In the genomic region with DNA sequence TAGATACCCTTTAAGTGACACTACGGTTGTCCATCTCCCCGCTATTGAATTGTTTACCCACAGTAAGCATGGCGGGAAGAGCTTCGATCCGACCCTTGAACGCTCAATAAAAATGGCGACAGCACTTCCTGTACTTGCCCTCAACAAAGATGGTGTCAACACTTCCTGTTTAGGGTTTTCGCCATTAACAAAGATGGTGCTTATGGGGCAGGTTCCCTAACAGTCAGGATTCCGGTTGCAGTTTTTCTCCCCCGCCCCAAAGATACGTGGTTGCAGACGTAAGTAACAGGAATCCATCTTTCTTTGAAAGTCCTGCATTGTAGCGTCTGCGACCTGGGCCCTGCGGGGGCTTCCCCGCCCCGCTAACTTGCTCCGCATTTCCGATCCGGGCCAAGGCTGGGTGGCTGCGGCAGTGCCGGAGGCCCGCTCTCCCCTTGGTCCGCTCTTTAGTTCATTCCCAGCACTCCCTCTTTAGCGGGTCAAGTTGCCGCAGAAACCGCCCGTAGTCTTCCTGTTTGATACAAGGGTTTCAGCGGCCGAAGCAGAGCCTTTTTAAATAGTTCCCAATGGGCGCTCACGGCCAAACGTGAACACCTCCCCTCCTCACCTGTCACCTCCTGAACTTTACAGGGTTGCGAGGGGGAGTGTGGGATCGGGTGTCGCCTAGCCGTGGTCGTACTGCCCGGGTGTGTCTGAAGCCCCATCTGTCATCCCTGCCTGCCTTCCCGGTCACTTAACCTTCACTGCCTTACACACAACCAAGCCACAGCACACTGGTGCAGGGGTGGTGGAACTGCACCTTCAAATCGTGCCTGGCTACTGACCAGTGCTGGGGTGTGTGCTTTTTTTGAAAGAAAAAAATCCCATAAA, we compare ENCODE assay signal across 8 cellular contexts. TPM values are rescaled to one million over a fixed set of nuclear protein-coding genes. Genes with fewer than 3 reads are reported as not detected.
DNase-seq lines count a peak whose midpoint lies in the region; ATAC-seq and TF ChIP-seq lines count a peak whose summit lies in the region.

CRADD (plus strand) TSS at position 181 of the 870 bp plus-strand sequence.

- H3K9me3 ChIP-seq in fibroblast of lung (ENCODE audit: control insufficient read depth, insufficient read depth, low read depth, low read length), result no peaks in the 10 kb centered on the region
- no peaks in the 10 kb centered on the region for H3K9me3 ChIP-seq in naive thymus-derived CD4-positive, alpha-beta T cell (ENCODE audit: control insufficient read depth in 2 of 3, low read length in 3 of 3)

- intact Hi-C loops in naive thymus-derived CD4-positive, alpha-beta T cell (cut with micrococcal nuclease), result loop anchor here (1.0 to 10.0 kb wide), 28 partner anchors 65 to 1867 kb away; partner anchors contain the start of genes CEP83 (in 2 of the 2), EEA1 (in 2 of the 2), MRPL42 (in 2 of the 2) and NDUFA12 (in 2 of the 2)

- H4K20me1 ChIP-seq in GM23338 (replicated peaks; ENCODE audit: insufficient read depth), result no peaks in the 10 kb centered on the region
- no peaks in the 10 kb centered on the region for H4K20me1 ChIP-seq in fibroblast of lung (ENCODE audit: control insufficient read depth, extremely low read depth, insufficient read depth, low read length)

- CTCF ChIA-PET in naive thymus-derived CD4-positive, alpha-beta T cell (lab: Charles Lee), result interaction anchor here (0.7 to 1.4 kb wide), 4 partner anchors 106 to 424 kb away, joined by 3 to 11 read pairs (median 4); no protein-coding TSS in a partner anchor

- TF ChIP-seq CTCF in GM23338 (conservative IDR thresholded peaks at IDR 0.05; ENCODE audit: low read depth in 2 of 2) (no peak), fibroblast of lung (conservative IDR thresholded peaks at IDR 0.05 in 1 of 2, IDR thresholded peaks at IDR 0.05 in 1 of 2; ENCODE audit: low read depth in 1 of 2, low read length in 2 of 2) (no peak)

- no peaks in the 10 kb centered on the region for H3K9me3 Mint-ChIP-seq in GM23338
- H3K9me3 Mint-ChIP-seq in activated T-helper 17 cell treated with anti-CD3 and anti-CD28 coated beads, Interleukin-2, amount 50 U/mL, for 72 hours, result no peaks in the 10 kb centered on the region
- H3K9me3 Mint-ChIP-seq in naive thymus-derived CD4-positive, alpha-beta T cell, result peaks cover 0 to 10% (median 0%) of the 10 kb centered on the region in 11 donors
- H3K9me3 Mint-ChIP-seq in stimulated activated naive B cell treated with anti-CD40 and anti-IgM and Interleukin-4, amounts not matched to agents 10 μg/mL and 1 μg/mL and 100 μg/mL, for 72 hours, result no peaks in the 10 kb centered on the region

- H3K36me3 Mint-ChIP-seq in GM23338 (ENCODE audit: low read depth), result 0 out of 3 replicates have a peak, but pooled peaks cover 2% of the 10 kb centered on the region
- peaks cover 9% of the 10 kb centered on the region for H3K36me3 Mint-ChIP-seq in activated T-helper 17 cell treated with anti-CD3 and anti-CD28 coated beads, Interleukin-2, amount 50 U/mL, for 72 hours (ENCODE audit: low read depth)
- H3K36me3 Mint-ChIP-seq in naive thymus-derived CD4-positive, alpha-beta T cell, result peaks cover 12 to 26% (median 23%) of the 10 kb centered on the region in 5 donors
- peaks cover 6 to 9% of the 10 kb centered on the region in 2 donors for H3K36me3 Mint-ChIP-seq in stimulated activated naive B cell treated with anti-CD40 and anti-IgM and Interleukin-4, amounts not matched to agents 10 μg/mL and 1 μg/mL and 100 μg/mL, for 72 hours

- H3K27ac Mint-ChIP-seq in GM23338, result peak within 1 kb of the TSS; percentile 99
- peak within 1 kb of the TSS; percentile 98 for H3K27ac Mint-ChIP-seq in activated T-helper 17 cell treated with anti-CD3 and anti-CD28 coated beads, Interleukin-2, amount 50 U/mL, for 72 hours
- peak within 1 kb of the TSS; percentile 97 to 100 (median 100) for H3K27ac Mint-ChIP-seq in naive thymus-derived CD4-positive, alpha-beta T cell
- peak within 1 kb of the TSS; percentile 99 for H3K27ac Mint-ChIP-seq in stimulated activated naive B cell treated with anti-CD40 and anti-IgM and Interleukin-4, amounts not matched to agents 10 μg/mL and 1 μg/mL and 100 μg/mL, for 72 hours

- peak within 1 kb of the TSS; percentile 56 for H2AFZ ChIP-seq in GM23338
- H2AFZ ChIP-seq in fibroblast of lung (ENCODE audit: low read length), result peak within 1 kb of the TSS; percentile 99

- peak within 1 kb of the TSS; percentile 93 for H3K9ac ChIP-seq in fibroblast of lung (ENCODE audit: insufficient read depth, low read length)

- H3K36me3 ChIP-seq in GM23338 (ENCODE audit: insufficient read depth), result no peaks in the 10 kb centered on the region
- peaks cover 4% of the 10 kb centered on the region for H3K36me3 ChIP-seq in fibroblast of lung (ENCODE audit: control insufficient read depth, insufficient read depth, low read length)
- H3K36me3 ChIP-seq in naive thymus-derived CD4-positive, alpha-beta T cell (ENCODE audit: control insufficient read depth in 2 of 3, insufficient read depth in 3 of 3, low read length in 3 of 3), result no peaks in the 10 kb centered on the region

- POLR2A ChIA-PET in naive thymus-derived CD4-positive, alpha-beta T cell (lab: Charles Lee), result interaction anchor here (0.7 to 1.5 kb wide), 14 partner anchors 9 to 1796 kb away, joined by 3 to 8 read pairs (median 3); partner anchors contain the start of genes FGD6, UBE2N and VEZT

- peak; percentile 95 for DNase-seq in Daoy (ENCODE audit: low read depth)
- DNase-seq in GM23338 (ENCODE audit: low spot score), result peak; percentile 99
- DNase-seq in LHCN-M2 (ENCODE audit: low read depth), result peak; percentile 99
- DNase-seq in RPMI8226, result peak; percentile 91
- peak; percentile 99 to 100 for DNase-seq in fibroblast of lung (ENCODE audit: low read depth in 2 of 2)
- DNase-seq in naive thymus-derived CD4-positive, alpha-beta T cell, result peak; percentile 75 to 97 (median 95)
- peak; percentile 92 for DNase-seq in stimulated activated naive B cell treated with anti-CD40 and anti-IgM and Interleukin-4, amounts not matched to agents 10 μg/mL and 1 μg/mL and 100 μg/mL, for 72 hours

- no peaks in the 10 kb centered on the region for H3K79me2 ChIP-seq in GM23338 (replicated peaks; ENCODE audit: insufficient read depth)
- H3K79me2 ChIP-seq in fibroblast of lung (ENCODE audit: control insufficient read depth, insufficient read depth, low read length), result no peaks in the 10 kb centered on the region

- ATAC-seq in GM23338, result peak; percentile 87
- ATAC-seq in activated T-helper 17 cell treated with anti-CD3 and anti-CD28 coated beads, Interleukin-2, amount 50 U/mL, for 72 hours (replicated peaks), result peak; percentile 95
- ATAC-seq in naive thymus-derived CD4-positive, alpha-beta T cell, result peak; percentile 95
- peak; percentile 93 to 96 for ATAC-seq in stimulated activated naive B cell treated with anti-CD40 and anti-IgM and Interleukin-4, amounts not matched to agents 10 μg/mL and 1 μg/mL and 100 μg/mL, for 72 hours (replicated peaks)

- H3K27me3 ChIP-seq in GM23338 (ENCODE audit: insufficient read depth) (no peaks in the 10 kb centered on the region), fibroblast of lung (ENCODE audit: control insufficient read depth, insufficient read depth, low read length) (no peaks in the 10 kb centered on the region)
- no peaks in the 10 kb centered on the region for H3K27me3 ChIP-seq in naive thymus-derived CD4-positive, alpha-beta T cell (ENCODE audit: control insufficient read depth in 2 of 2, insufficient read depth in 2 of 2, low read length in 2 of 2)

- 0 out of 2 replicates have a peak, but pooled peaks cover 3% of the 10 kb centered on the region for H3F3A ChIP-seq in GM23338 (replicated peaks; ENCODE audit: low read depth)

- H3K9me2 ChIP-seq in GM23338 (ENCODE audit: insufficient read depth), result peaks cover 7% of the 10 kb centered on the region; the same call in 1 of the 2 replicates

- H3K4me1 ChIP-seq in GM23338 (ENCODE audit: insufficient read depth) (peaks cover 13% of the 10 kb centered on the region), fibroblast of lung (ENCODE audit: control insufficient read depth, extremely low read depth, insufficient read depth, low read length) (peaks cover 7% of the 10 kb centered on the region)
- peaks cover 5 to 9% of the 10 kb centered on the region in 2 donors for H3K4me1 ChIP-seq in naive thymus-derived CD4-positive, alpha-beta T cell (ENCODE audit: control insufficient read depth in 2 of 2, insufficient read depth in 2 of 2, low read length in 2 of 2)

- peaks cover 37% of the 10 kb centered on the region for H3K4me1 Mint-ChIP-seq in GM23338
- H3K4me1 Mint-ChIP-seq in activated T-helper 17 cell treated with anti-CD3 and anti-CD28 coated beads, Interleukin-2, amount 50 U/mL, for 72 hours, result peaks cover 26% of the 10 kb centered on the region
- peaks cover 19 to 56% (median 41%) of the 10 kb centered on the region in 7 donors for H3K4me1 Mint-ChIP-seq in naive thymus-derived CD4-positive, alpha-beta T cell
- H3K4me1 Mint-ChIP-seq in stimulated activated naive B cell treated with anti-CD40 and anti-IgM and Interleukin-4, amounts not matched to agents 10 μg/mL and 1 μg/mL and 100 μg/mL, for 72 hours, result peaks cover 21 to 33% of the 10 kb centered on the region in 2 donors

- H3K4me3 Mint-ChIP-seq in GM23338, result peak within 1 kb of the TSS; percentile 90
- peak within 1 kb of the TSS; percentile 94 for H3K4me3 Mint-ChIP-seq in activated T-helper 17 cell treated with anti-CD3 and anti-CD28 coated beads, Interleukin-2, amount 50 U/mL, for 72 hours
- H3K4me3 Mint-ChIP-seq in naive thymus-derived CD4-positive, alpha-beta T cell, result peak within 1 kb of the TSS; percentile 82 to 100 (median 98)
- H3K4me3 Mint-ChIP-seq in stimulated activated naive B cell treated with anti-CD40 and anti-IgM and Interleukin-4, amounts not matched to agents 10 μg/mL and 1 μg/mL and 100 μg/mL, for 72 hours, result peak within 1 kb of the TSS; percentile 92

- peaks cover 10% of the 10 kb centered on the region for H3K27me3 Mint-ChIP-seq in GM23338 (ENCODE audit: insufficient read depth, low read depth, poor library complexity)
- peaks cover 3% of the 10 kb centered on the region for H3K27me3 Mint-ChIP-seq in activated T-helper 17 cell treated with anti-CD3 and anti-CD28 coated beads, Interleukin-2, amount 50 U/mL, for 72 hours
- H3K27me3 Mint-ChIP-seq in naive thymus-derived CD4-positive, alpha-beta T cell, result peaks cover 2 to 13% (median 9%) of the 10 kb centered on the region in 5 donors
- H3K27me3 Mint-ChIP-seq in stimulated activated naive B cell treated with anti-CD40 and anti-IgM and Interleukin-4, amounts not matched to agents 10 μg/mL and 1 μg/mL and 100 μg/mL, for 72 hours, result peaks cover 13 to 17% of the 10 kb centered on the region in 2 donors

- H3K4me3 ChIP-seq in GM23338, result peak within 1 kb of the TSS; percentile 64
- peak within 1 kb of the TSS; percentile 61 to 79 (median 66) for H3K4me3 ChIP-seq in fibroblast of lung (replicated peaks in 1 of 4; ENCODE audit: control extremely low read depth in 1 of 4, insufficient read depth in 1 of 4, low read depth in 3 of 4, low read length in 4 of 4)
- peak within 1 kb of the TSS; percentile 93 for H3K4me3 ChIP-seq in naive thymus-derived CD4-positive, alpha-beta T cell (ENCODE audit: low read length)

- peak within 1 kb of the TSS; percentile 91 for H3K27ac ChIP-seq in GM23338 (ENCODE audit: low read depth)
- peak within 1 kb of the TSS; percentile 95 for H3K27ac ChIP-seq in fibroblast of lung (ENCODE audit: insufficient read depth, low read length)
- H3K27ac ChIP-seq in naive thymus-derived CD4-positive, alpha-beta T cell (ENCODE audit: low read depth, low read length), result peak within 1 kb of the TSS; percentile 99

- H3K4me2 ChIP-seq in GM23338 (peak within 1 kb of the TSS; percentile 88), fibroblast of lung (ENCODE audit: extremely low read depth, insufficient read depth, low read length) (peak within 1 kb of the TSS; percentile 93)

RNA-seq across cellular contexts. Expression of gene CRADD, which starts in this region (rescaled TPM):
- 12.6 and 16.9 TPM in 2 replicates for total RNA-seq in Daoy (2014; rRNA removed; shearing (Covaris generic))
- 20.3 and 27.9 TPM in 2 replicates for total RNA-seq in GM23338 (2014; rRNA removed; shearing (Covaris generic))
- polyA plus RNA-seq in GM23338 (2016; fragmentation: Nextera tagmentation; extraction: Ambion mirVana) (3.8 and 6.3 TPM in 2 replicates), fibroblast of lung (13.5 and 19.7 TPM in 2 replicates)
- total RNA-seq in LHCN-M2 (2014; rRNA removed) (12.6 and 16.9 TPM in 2 replicates), fibroblast of lung (11.8 and 21.1 TPM in 2 replicates)
- 9.6 TPM for polyA plus RNA-seq in LHCN-M2 (2012)
- 10 to 100 TPM; 21.4 to 23.0 TPM for total RNA-seq in activated T-helper 17 cell treated with anti-CD3 and anti-CD28 coated beads, Interleukin-2, amount 50 U/mL, for 72 hours
- polyA plus RNA-seq in fibroblast of lung (2012), result 10.5 and 12.1 TPM in 2 replicates
- 5.7 and 13.2 TPM in 2 replicates for polyA minus RNA-seq in fibroblast of lung (ENCODE audit: low replicate concordance)
- total RNA-seq in naive thymus-derived CD4-positive, alpha-beta T cell, result 10 to 100 TPM; 11.4 to 17.1 (median 13.8) TPM
- 10 to 100 TPM; 13.0 to 16.8 TPM for polyA plus RNA-seq in naive thymus-derived CD4-positive, alpha-beta T cell

Comparison
In these comparisons a context has a peak if more than half of its experiments do, and no peak if none do; other contexts are left out.
1. Peak in every context shown above with its lines: DNase-seq, ATAC-seq, H3K4me3 ChIP-seq and H3K27ac ChIP-seq.